1 cellular context compared by ENCODE assay signal in genomic region chr4:76948441-76949292, GRCh38.
TF ChIP-seq lines count a peak whose summit lies in the region.

No MANE protein-coding gene starts in this region.

TF ChIP-seq in K562, 482 proteins besides CTCF, POLR2A, EP300 and RAD21 (continued from another document):
- TF ChIP-seq PTRF (tag; IDR thresholded peaks at IDR 0.05): no peak
- TF ChIP-seq MEIS2 (IDR thresholded peaks at IDR 0.05; ENCODE audit: partially characterized antibody): no peak
- no peak for TF ChIP-seq NFE2L1 (tag; IDR thresholded peaks at IDR 0.05; ENCODE audit: borderline replicate concordance, low read depth)
- no peak for TF ChIP-seq RBM17 (IDR thresholded peaks at IDR 0.05; ENCODE audit: borderline replicate concordance, low read depth, low read length)
- TF ChIP-seq CBX5 (IDR thresholded peaks at IDR 0.05; ENCODE audit: borderline replicate concordance, low read depth): no peak
- no peak for TF ChIP-seq NFE2 (IDR thresholded peaks at IDR 0.05; ENCODE audit: low read depth)
- TF ChIP-seq GTF2F1 (IDR thresholded peaks at IDR 0.05; ENCODE audit: low read depth, low read length): 0 out of 2 replicates have a peak, but pooled peaks have one; percentile 74
- 0 out of 2 replicates have a peak, but pooled peaks have one; percentile 85 for TF ChIP-seq BRD4 (IDR thresholded peaks at IDR 0.05)
- peak; percentile 38 for TF ChIP-seq HNRNPLL (IDR thresholded peaks at IDR 0.05; ENCODE audit: low read depth, low read length, poor library complexity, severe bottlenecking)
- TF ChIP-seq ASH1L (IDR thresholded peaks at IDR 0.05; ENCODE audit: borderline replicate concordance, low read depth, partially characterized antibody): no peak
- no peak for TF ChIP-seq CBX2 (IDR thresholded peaks at IDR 0.05; ENCODE audit: insufficient read depth, low read length, poor library complexity, severe bottlenecking)
- 0 out of 2 replicates have a peak, but pooled peaks have one; percentile 18 for TF ChIP-seq PML (IDR thresholded peaks at IDR 0.05; ENCODE audit: low read length)
- TF ChIP-seq CC2D1A (IDR thresholded peaks at IDR 0.05): peak; percentile 97
- TF ChIP-seq ZC3H8 (IDR thresholded peaks at IDR 0.05): no peak
- TF ChIP-seq PHF8 (IDR thresholded peaks at IDR 0.05; ENCODE audit: borderline replicate concordance, low read length): peak; percentile 36; the same call in 1 of the 2 replicates
- TF ChIP-seq TAF1 (IDR thresholded peaks at IDR 0.05; ENCODE audit: control insufficient read depth, extremely low read depth, insufficient read depth, low read length, severe bottlenecking): peak; percentile 61
- TF ChIP-seq SUPT5H (IDR thresholded peaks at IDR 0.05): peak; percentile 65
- peak; percentile 36; the same call in 1 of the 2 replicates for TF ChIP-seq BCOR (IDR thresholded peaks at IDR 0.05)
- TF ChIP-seq ZNF57 (CRISPR knock-in tag; IDR thresholded peaks at IDR 0.05): no peak
- peak; percentile 55; the same call in 1 of the 2 replicates for TF ChIP-seq NFRKB (IDR thresholded peaks at IDR 0.05; ENCODE audit: low read depth)
- peak; percentile 91 for TF ChIP-seq SAFB (IDR thresholded peaks at IDR 0.05; ENCODE audit: borderline replicate concordance, low read depth, low read length)
- TF ChIP-seq TARDBP (IDR thresholded peaks at IDR 0.05): 0 out of 2 replicates have a peak, but pooled peaks have one; percentile 17
- TF ChIP-seq, protein P1, sequence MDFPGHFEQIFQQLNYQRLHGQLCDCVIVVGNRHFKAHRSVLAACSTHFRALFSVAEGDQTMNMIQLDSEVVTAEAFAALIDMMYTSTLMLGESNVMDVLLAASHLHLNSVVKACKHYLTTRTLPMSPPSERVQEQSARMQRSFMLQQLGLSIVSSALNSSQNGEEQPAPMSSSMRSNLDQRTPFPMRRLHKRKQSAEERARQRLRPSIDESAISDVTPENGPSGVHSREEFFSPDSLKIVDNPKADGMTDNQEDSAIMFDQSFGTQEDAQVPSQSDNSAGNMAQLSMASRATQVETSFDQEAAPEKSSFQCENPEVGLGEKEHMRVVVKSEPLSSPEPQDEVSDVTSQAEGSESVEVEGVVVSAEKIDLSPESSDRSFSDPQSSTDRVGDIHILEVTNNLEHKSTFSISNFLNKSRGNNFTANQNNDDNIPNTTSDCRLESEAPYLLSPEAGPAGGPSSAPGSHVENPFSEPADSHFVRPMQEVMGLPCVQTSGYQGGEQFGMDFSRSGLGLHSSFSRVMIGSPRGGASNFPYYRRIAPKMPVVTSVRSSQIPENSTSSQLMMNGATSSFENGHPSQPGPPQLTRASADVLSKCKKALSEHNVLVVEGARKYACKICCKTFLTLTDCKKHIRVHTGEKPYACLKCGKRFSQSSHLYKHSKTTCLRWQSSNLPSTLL (IDR thresholded peaks at IDR 0.05): peak; percentile 73
- peak; percentile 76 for TF ChIP-seq SAP30 (IDR thresholded peaks at IDR 0.05; ENCODE audit: borderline replicate concordance, insufficient read depth, low read depth, low read length, poor library complexity, severe bottlenecking)
- peak; percentile 21 to 91 (median 79) for TF ChIP-seq YY1 (IDR thresholded peaks at IDR 0.05; ENCODE audit: borderline replicate concordance in 1 of 3, control insufficient read depth in 1 of 3, extremely low read depth in 1 of 3, insufficient read depth in 3 of 3, insufficient read length in 1 of 3, insufficient replicate concordance in 2 of 3, low read depth in 1 of 3, low read length in 2 of 3)
- TF ChIP-seq ZNF512 (tag; IDR thresholded peaks at IDR 0.05): no peak
- TF ChIP-seq SRSF7 (optimal IDR thresholded peaks at IDR 0.05; ENCODE audit: low read depth, low read length): no peak
- TF ChIP-seq CTBP1 (IDR thresholded peaks at IDR 0.05; ENCODE audit: borderline replicate concordance): no peak
- TF ChIP-seq ZNF316 (IDR thresholded peaks at IDR 0.05): no peak
- peak in 1 of 2 experiments; percentile 94; a peak in 2 of 4 replicates for TF ChIP-seq TEAD1 (CRISPR knock-in tag; IDR thresholded peaks at IDR 0.05)
- no peak for TF ChIP-seq FOXM1 (IDR thresholded peaks at IDR 0.05; ENCODE audit: low read depth)
- peak; percentile 63; the same call in 1 of the 2 replicates for TF ChIP-seq FOXM1 (CRISPR knock-in tag; IDR thresholded peaks at IDR 0.05; ENCODE audit: low read depth)
- TF ChIP-seq, protein P2, sequence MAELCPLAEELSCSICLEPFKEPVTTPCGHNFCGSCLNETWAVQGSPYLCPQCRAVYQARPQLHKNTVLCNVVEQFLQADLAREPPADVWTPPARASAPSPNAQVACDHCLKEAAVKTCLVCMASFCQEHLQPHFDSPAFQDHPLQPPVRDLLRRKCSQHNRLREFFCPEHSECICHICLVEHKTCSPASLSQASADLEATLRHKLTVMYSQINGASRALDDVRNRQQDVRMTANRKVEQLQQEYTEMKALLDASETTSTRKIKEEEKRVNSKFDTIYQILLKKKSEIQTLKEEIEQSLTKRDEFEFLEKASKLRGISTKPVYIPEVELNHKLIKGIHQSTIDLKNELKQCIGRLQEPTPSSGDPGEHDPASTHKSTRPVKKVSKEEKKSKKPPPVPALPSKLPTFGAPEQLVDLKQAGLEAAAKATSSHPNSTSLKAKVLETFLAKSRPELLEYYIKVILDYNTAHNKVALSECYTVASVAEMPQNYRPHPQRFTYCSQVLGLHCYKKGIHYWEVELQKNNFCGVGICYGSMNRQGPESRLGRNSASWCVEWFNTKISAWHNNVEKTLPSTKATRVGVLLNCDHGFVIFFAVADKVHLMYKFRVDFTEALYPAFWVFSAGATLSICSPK (IDR thresholded peaks at IDR 0.05; ENCODE audit: borderline replicate concordance): no peak
- TF ChIP-seq NR3C1 (CRISPR knock-in tag; IDR thresholded peaks at IDR 0.05): 0 out of 2 replicates have a peak, but pooled peaks have one; percentile 43
- peak; percentile 37; the same call in 1 of the 2 replicates for TF ChIP-seq MTA1 (IDR thresholded peaks at IDR 0.05; ENCODE audit: borderline replicate concordance)
- no peak for TF ChIP-seq JUND (IDR thresholded peaks at IDR 0.05; ENCODE audit: borderline replicate concordance, low read depth, low read length)
- no peak for TF ChIP-seq JUND (tag; IDR thresholded peaks at IDR 0.05; ENCODE audit: borderline replicate concordance, low read depth, low read length)
- TF ChIP-seq, protein P3, sequence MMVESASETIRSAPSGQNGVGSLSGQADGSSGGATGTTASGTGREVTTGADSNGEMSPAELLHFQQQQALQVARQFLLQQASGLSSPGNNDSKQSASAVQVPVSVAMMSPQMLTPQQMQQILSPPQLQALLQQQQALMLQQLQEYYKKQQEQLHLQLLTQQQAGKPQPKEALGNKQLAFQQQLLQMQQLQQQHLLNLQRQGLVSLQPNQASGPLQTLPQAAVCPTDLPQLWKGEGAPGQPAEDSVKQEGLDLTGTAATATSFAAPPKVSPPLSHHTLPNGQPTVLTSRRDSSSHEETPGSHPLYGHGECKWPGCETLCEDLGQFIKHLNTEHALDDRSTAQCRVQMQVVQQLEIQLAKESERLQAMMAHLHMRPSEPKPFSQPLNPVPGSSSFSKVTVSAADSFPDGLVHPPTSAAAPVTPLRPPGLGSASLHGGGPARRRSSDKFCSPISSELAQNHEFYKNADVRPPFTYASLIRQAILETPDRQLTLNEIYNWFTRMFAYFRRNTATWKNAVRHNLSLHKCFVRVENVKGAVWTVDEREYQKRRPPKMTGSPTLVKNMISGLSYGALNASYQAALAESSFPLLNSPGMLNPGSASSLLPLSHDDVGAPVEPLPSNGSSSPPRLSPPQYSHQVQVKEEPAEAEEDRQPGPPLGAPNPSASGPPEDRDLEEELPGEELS (CRISPR knock-in tag; IDR thresholded peaks at IDR 0.05; ENCODE audit: borderline replicate concordance): peak; percentile 86; the same call in 1 of the 2 replicates
- peak; percentile 71; the same call in 1 of the 2 replicates for TF ChIP-seq MXI1 (IDR thresholded peaks at IDR 0.05; ENCODE audit: low read depth, low read length)
- TF ChIP-seq, protein P4, sequence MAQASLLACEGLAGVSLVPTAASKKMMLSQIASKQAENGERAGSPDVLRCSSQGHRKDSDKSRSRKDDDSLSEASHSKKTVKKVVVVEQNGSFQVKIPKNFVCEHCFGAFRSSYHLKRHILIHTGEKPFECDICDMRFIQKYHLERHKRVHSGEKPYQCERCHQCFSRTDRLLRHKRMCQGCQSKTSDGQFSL (CRISPR knock-in tag; IDR thresholded peaks at IDR 0.05): 0 out of 2 replicates have a peak, but pooled peaks have one; percentile 55
- TF ChIP-seq, protein P4 (tag; IDR thresholded peaks at IDR 0.05): no peak
- TF ChIP-seq ZNF133 (CRISPR knock-in tag; IDR thresholded peaks at IDR 0.05): no peak; the same call in 1 of the 2 replicates
- TF ChIP-seq ZNF639 (CRISPR knock-in tag; conservative IDR thresholded peaks at IDR 0.05 in 1 of 2, IDR thresholded peaks at IDR 0.05 in 1 of 2): peak in 1 of 2 experiments; percentile 71; a peak in 2 of 4 replicates
- peak in 1 of 2 experiments; percentile 73; a peak in 1 of 4 replicates for TF ChIP-seq KDM4B (IDR thresholded peaks at IDR 0.05; ENCODE audit: borderline replicate concordance in 2 of 2, low read depth in 1 of 2)
- TF ChIP-seq EHMT2 (IDR thresholded peaks at IDR 0.05): no peak
- no peak for TF ChIP-seq CREBBP (IDR thresholded peaks at IDR 0.05; ENCODE audit: low read depth, low read length)
- no peak; the same call in 1 of the 2 replicates for TF ChIP-seq ZNF764 (CRISPR knock-in tag; IDR thresholded peaks at IDR 0.05; ENCODE audit: low read depth)
- TF ChIP-seq, protein P5, sequence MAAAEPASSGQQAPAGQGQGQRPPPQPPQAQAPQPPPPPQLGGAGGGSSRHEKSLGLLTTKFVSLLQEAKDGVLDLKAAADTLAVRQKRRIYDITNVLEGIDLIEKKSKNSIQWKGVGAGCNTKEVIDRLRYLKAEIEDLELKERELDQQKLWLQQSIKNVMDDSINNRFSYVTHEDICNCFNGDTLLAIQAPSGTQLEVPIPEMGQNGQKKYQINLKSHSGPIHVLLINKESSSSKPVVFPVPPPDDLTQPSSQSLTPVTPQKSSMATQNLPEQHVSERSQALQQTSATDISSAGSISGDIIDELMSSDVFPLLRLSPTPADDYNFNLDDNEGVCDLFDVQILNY (CRISPR knock-in tag; IDR thresholded peaks at IDR 0.05): peak; percentile 65; the same call in 1 of the 2 replicates
- no peak for TF ChIP-seq TAF9B (IDR thresholded peaks at IDR 0.05; ENCODE audit: partially characterized antibody)
- TF ChIP-seq SMAD4 (CRISPR knock-in tag; conservative IDR thresholded peaks at IDR 0.05): 0 out of 2 replicates have a peak, but pooled peaks have one; percentile 14
- TF ChIP-seq HOXB6 (CRISPR knock-in tag; IDR thresholded peaks at IDR 0.05; ENCODE audit: borderline replicate concordance): no peak
- 0 out of 2 replicates have a peak, but pooled peaks have one; percentile 1 for TF ChIP-seq FOSL1 (tag; conservative IDR thresholded peaks at IDR 0.05)
- no peak for TF ChIP-seq GTF2A2 (tag; IDR thresholded peaks at IDR 0.05)
- no peak for TF ChIP-seq MEF2A (IDR thresholded peaks at IDR 0.05; ENCODE audit: control insufficient read depth, low read depth, low read length)
